Comparison of ENCODE assay signal across 2 cellular contexts in genomic region chr2:112615051-112615450, GRCh38.
TF ChIP-seq lines count a peak whose summit lies in the region.

No MANE protein-coding gene starts in this region.

TF ChIP-seq in H1, 55 proteins besides CTCF, POLR2A, EP300 and RAD21:
- no peak for TF ChIP-seq SP2 (IDR thresholded peaks at IDR 0.05; ENCODE audit: low read length)
- no peak for TF ChIP-seq TCF12 (IDR thresholded peaks at IDR 0.05; ENCODE audit: low read depth, low read length)
- no peak for TF ChIP-seq CHD7 (IDR thresholded peaks at IDR 0.05; ENCODE audit: insufficient replicate concordance, low read length)
- no peak for TF ChIP-seq SIX5 (IDR thresholded peaks at IDR 0.05; ENCODE audit: low read depth, low read length)
- TF ChIP-seq GABPA (IDR thresholded peaks at IDR 0.05; ENCODE audit: borderline replicate concordance, insufficient read depth, low read length) = no peak
- TF ChIP-seq CEBPB (IDR thresholded peaks at IDR 0.05; ENCODE audit: low read depth, low read length) = no peak
- TF ChIP-seq RFX5 (IDR thresholded peaks at IDR 0.05; ENCODE audit: borderline replicate concordance, low read depth, low read length) = no peak

TF ChIP-seq in HEK293T, 16 proteins besides CTCF, POLR2A, EP300 and RAD21:
- TF ChIP-seq CTBP1 (IDR thresholded peaks at IDR 0.05; ENCODE audit: borderline replicate concordance) (no peak), NFRKB (IDR thresholded peaks at IDR 0.05) (no peak), TARDBP (IDR thresholded peaks at IDR 0.05) (no peak), LEF1 (IDR thresholded peaks at IDR 0.05; ENCODE audit: borderline replicate concordance) (no peak), HDGF (IDR thresholded peaks at IDR 0.05; ENCODE audit: borderline replicate concordance) (no peak), PKNOX1 (IDR thresholded peaks at IDR 0.05) (no peak), ZNF384 (IDR thresholded peaks at IDR 0.05) (no peak), FOXM1 (IDR thresholded peaks at IDR 0.05; ENCODE audit: borderline replicate concordance) (no peak), L3MBTL2 (conservative IDR thresholded peaks at IDR 0.05) (no peak)
